In genomic region chr15:29074045-29074444, GRCh38 we compare ENCODE assay signal across 31 cellular contexts.
DNase-seq lines count a peak whose midpoint lies in the region; ATAC-seq, FAIRE-seq and TF ChIP-seq lines count a peak whose summit lies in the region.
"Had no signal": no experiment of that assay in that cellular context is flagged by ENCODE, and none has a peak within 500 bp of the region (broad histone marks: within the 10 kb centered on the region; RNA-seq: fewer than 3 reads in every experiment).

No MANE protein-coding gene starts in this region.

- TF ChIP-seq CTCF in keratinocyte (optimal IDR thresholded peaks at IDR 0.05 in 1 of 3, IDR thresholded peaks at IDR 0.05 in 1 of 3, conservative IDR thresholded peaks at IDR 0.05 in 1 of 3; ENCODE audit: extremely low read depth in 1 of 3, insufficient read depth in 2 of 3, low read length in 3 of 3) = no peak

- peak; percentile 45 for DNase-seq in DMS53 (lab: John Stamatoyannopoulos, UW)
- DNase-seq in NCI-H2029 treated with DMSO at 0.1 percent for 48 hours (lab: John Stamatoyannopoulos, UW) = peak; percentile 62
- peak; percentile 81 for DNase-seq in dermis blood vessel endothelial cell
- no peak for DNase-seq in keratinocyte (ENCODE audit: low read depth, low spot score)
- no peak for DNase-seq in GM12891 (ENCODE audit: insufficient read length, low spot score)
- DNase-seq in MG63 = no peak
- DNase-seq: ACHN; activated CD4-positive, CD25-positive, alpha-beta regulatory T cell; activated naive CD4-positive, alpha-beta T cell treated with Interleukin-2 at 50 U/mL for 16 hours; body of pancreas; CD8-positive, alpha-beta T cell; EL; HFFc6; KG1; kidney; left ventricle myocardium superior; NCI-H1436 treated with DMSO at 0.1 percent for 48 hours; NCI-H510A; NK-92 treated with Interleukin-12 subunit alpha and Interleukin-12 subunit beta, amount 100 ng/mL, for 24 hours; SK-N-SH; stimulated activated naive CD4-positive, alpha-beta T cell treated with Interleukin-2 at 50 U/mL for 16 hours had no signal

- H3K27ac ChIP-seq in keratinocyte (ENCODE audit: control insufficient read depth, insufficient read depth, low read length) = no peak overlapping the region
- H3K27ac ChIP-seq: body of pancreas, parathyroid adenoma, right atrium auricular region had no signal

- H3K9ac ChIP-seq in keratinocyte (ENCODE audit: control insufficient read depth, extremely low read depth, insufficient read depth, low read length) = no peak overlapping the region
- H3K9ac ChIP-seq: parathyroid adenoma, SK-N-SH had no signal

- TF ChIP-seq POLR2A in GM12891 (IDR thresholded peaks at IDR 0.05; ENCODE audit: low read depth, low read length) = no peak

- FAIRE-seq in keratinocyte (lab: Jason Lieb, UNC) = peak; percentile 48
- FAIRE-seq in GM12891 (lab: Jason Lieb, UNC) = no peak
- FAIRE-seq: GM18507, GM19239, H1, kidney, TTC549, urothelium cell line had no signal

- ATAC-seq in GM21515 (IDR thresholded peaks at IDR 0.05; ENCODE audit: unreplicated experiment) = no peak
- ATAC-seq: body of pancreas; CD8-positive, alpha-beta T cell; left ventricle myocardium superior; Right ventricle myocardium inferior had no signal

- peaks cover 5% of the 10 kb centered on the region for H3K9me3 ChIP-seq in keratinocyte (ENCODE audit: control insufficient read depth, low read depth, low read length)
- H3K9me3 ChIP-seq in MG63 = no peaks in the 10 kb centered on the region
- H3K9me3 ChIP-seq: body of pancreas, right atrium auricular region, SK-N-SH had no signal

- no peaks in the 10 kb centered on the region for H3K27me3 ChIP-seq in keratinocyte (ENCODE audit: control insufficient read depth, extremely low read depth, insufficient read depth, low read length)
- H3K27me3 ChIP-seq in MG63 = no peaks in the 10 kb centered on the region
- H3K27me3 ChIP-seq: body of pancreas, right atrium auricular region had no signal

- H3K36me3 ChIP-seq in keratinocyte (ENCODE audit: control insufficient read depth in 2 of 2, extremely low read depth in 1 of 2, insufficient read depth in 2 of 2, low read length in 2 of 2) = no peaks in the 10 kb centered on the region
- no peaks in the 10 kb centered on the region for H3K36me3 ChIP-seq in MG63
- H3K36me3 ChIP-seq: right atrium auricular region had no signal

- no peaks in the 10 kb centered on the region for H4K20me1 ChIP-seq in keratinocyte (ENCODE audit: control insufficient read depth, extremely low read depth, insufficient read depth, low read length)

- no peaks in the 10 kb centered on the region for H3K9me1 ChIP-seq in keratinocyte (ENCODE audit: control insufficient read depth, extremely low read depth, insufficient read depth, low read length)

- H3K79me2 ChIP-seq in keratinocyte (ENCODE audit: control insufficient read depth, insufficient read depth, low read length) = no peaks in the 10 kb centered on the region
- H3K79me2 ChIP-seq: parathyroid adenoma had no signal

- peak overlapping the region; percentile 15 for H2AFZ ChIP-seq in keratinocyte (ENCODE audit: control insufficient read depth, low read length)
- H2AFZ ChIP-seq: parathyroid adenoma had no signal

- H3K4me3 ChIP-seq in keratinocyte (ENCODE audit: control insufficient read depth in 2 of 3, extremely low read depth in 1 of 3, insufficient read depth in 2 of 3, low read depth in 1 of 3, low read length in 3 of 3) (no peak overlapping the region), MG63 (no peak overlapping the region)
- H3K4me3 ChIP-seq: body of pancreas, right atrium auricular region, smooth muscle cell had no signal

- H3K4me2 ChIP-seq in keratinocyte (ENCODE audit: control insufficient read depth, extremely low read depth, insufficient read depth, low read depth, low read length) = no peak overlapping the region
- H3K4me2 ChIP-seq: SK-N-SH, smooth muscle cell had no signal

- dilution Hi-C loops in keratinocyte (cut with MboI; ENCODE audit: extremely low pct_ligation_motif_present, low sequenced_read_pairs) = no loop called here

- H3K4me1 ChIP-seq in keratinocyte (ENCODE audit: control insufficient read depth, extremely low read depth, insufficient read depth, low read length) = no peaks in the 10 kb centered on the region
- H3K4me1 ChIP-seq: body of pancreas, parathyroid adenoma, right atrium auricular region had no signal

TF ChIP-seq in GM12891, 5 proteins besides CTCF, POLR2A, EP300 and RAD21:
- TF ChIP-seq POU2F2 (IDR thresholded peaks at IDR 0.05; ENCODE audit: low read depth, low read length) (no peak), POLR2AphosphoS5 (IDR thresholded peaks at IDR 0.05; ENCODE audit: low read depth, low read length) (no peak), TAF1 (IDR thresholded peaks at IDR 0.05; ENCODE audit: low read depth, low read length) (no peak), PAX5 (IDR thresholded peaks at IDR 0.05; ENCODE audit: insufficient read depth, low read length, severe bottlenecking) (no peak), SPI1 (IDR thresholded peaks at IDR 0.05; ENCODE audit: low read depth, low read length) (no peak)

Comparison
In these comparisons a context has a peak if more than half of its experiments do, and no peak if none do; other contexts are left out.
1. DNase-seq: peak in DMS53 (single experiment), NCI-H2029 treated with DMSO at 0.1 percent for 48 hours (single experiment) and dermis blood vessel endothelial cell (single experiment); none in keratinocyte (single experiment), GM12891 (single experiment) and MG63 (single experiment).